In genomic region chr15:72275635-72276325, GRCh38 we compare ENCODE assay signal across 1 cellular context. TPM values are rescaled to one million over a fixed set of nuclear protein-coding genes. Genes with fewer than 3 reads are reported as not detected.
"Had no signal": no experiment of that assay in that cellular context is flagged by ENCODE, and none has a peak within 500 bp of the region (broad histone marks: within the 10 kb centered on the region; RNA-seq: fewer than 3 reads in every experiment).

No MANE protein-coding gene starts in this region.

RNA-seq across cellular contexts. Expression of gene CELF6, which starts 44.2 kb away (rescaled TPM):
- polyA plus RNA-seq: GM23338 had no signal
